In genomic region chr6:13813011-13813410, GRCh38 we compare ENCODE assay signal across 8 cellular contexts. TPM values are rescaled to one million over a fixed set of nuclear protein-coding genes. Genes with fewer than 3 reads are reported as not detected.
DNase-seq lines count a peak whose midpoint lies in the region; ATAC-seq and TF ChIP-seq lines count a peak whose summit lies in the region.

No MANE protein-coding gene starts in this region.

- ATAC-seq in left lung = no peak
- no peak for ATAC-seq in upper lobe of right lung

- peaks cover 38% of the 10 kb centered on the region for H3K4me1 ChIP-seq in cardiac muscle cell (ENCODE audit: low read depth)
- peaks cover 17 to 41% of the 10 kb centered on the region in 2 donors for H3K4me1 ChIP-seq in left lung
- H3K4me1 ChIP-seq in upper lobe of right lung = peaks cover 39% of the 10 kb centered on the region

- H3K36me3 Mint-ChIP-seq in activated naive CD8-positive, alpha-beta T cell = no peaks in the 10 kb centered on the region

- no peaks in the 10 kb centered on the region for H3K9me3 Mint-ChIP-seq in activated naive CD8-positive, alpha-beta T cell (ENCODE audit: low read depth)

- peak overlapping the region; percentile 81 for H3K4me3 ChIP-seq in cardiac muscle cell
- peak overlapping the region; percentile 76 to 83 for H3K4me3 ChIP-seq in left lung
- peak overlapping the region; percentile 85 for H3K4me3 ChIP-seq in upper lobe of right lung

- no peaks in the 10 kb centered on the region for H3K27me3 ChIP-seq in cardiac muscle cell
- H3K27me3 ChIP-seq in left lung = no peaks in the 10 kb centered on the region
- H3K27me3 ChIP-seq in upper lobe of right lung = no peaks in the 10 kb centered on the region

- peak overlapping the region; percentile 71 for H3K27ac Mint-ChIP-seq in activated naive CD8-positive, alpha-beta T cell

- H3K36me3 ChIP-seq in cardiac muscle cell (no peaks in the 10 kb centered on the region), left lung (no peaks in the 10 kb centered on the region), upper lobe of right lung (no peaks in the 10 kb centered on the region)

- H3K27me3 Mint-ChIP-seq in activated naive CD8-positive, alpha-beta T cell = no peaks in the 10 kb centered on the region

- intact Hi-C loops in cardiac septum (cut with DNase I) (loop anchor here (5.0 kb wide), 1 partner anchor 101 kb away; the partner anchor contains the start of gene RANBP9), left lung (cut with DNase I) (no loop called here), upper lobe of right lung (cut with DNase I) (no loop called here)

- H3K9me3 ChIP-seq in cardiac muscle cell (ENCODE audit: low read depth) (no peaks in the 10 kb centered on the region), left lung (no peaks in the 10 kb centered on the region), upper lobe of right lung (no peaks in the 10 kb centered on the region)

- H3K4me3 Mint-ChIP-seq in activated naive CD8-positive, alpha-beta T cell = peak overlapping the region; percentile 92

- no peak for DNase-seq in cardiac muscle cell (ENCODE audit: low read depth in 1 of 2, low spot score in 1 of 2)
- DNase-seq in cardiac septum (ENCODE audit: low spot score) = no peak
- no peak for DNase-seq in left lung
- DNase-seq in upper lobe of right lung = no peak
- no peak for DNase-seq in NCI-H526 treated with DMSO at 0.1 percent for 48 hours (lab: John Stamatoyannopoulos, UW)
- DNase-seq in activated gamma-delta T cell treated with Interleukin-2 at 50 U/mL for 16 hours = no peak
- DNase-seq in GOT3 (lab: John Stamatoyannopoulos, UW) = no peak

- H3K4me1 Mint-ChIP-seq in activated naive CD8-positive, alpha-beta T cell (ENCODE audit: low read depth) = peaks cover 31% of the 10 kb centered on the region

- TF ChIP-seq CTCF in cardiac muscle cell (IDR thresholded peaks at IDR 0.05; ENCODE audit: low read depth, low read length) (no peak), left lung (IDR thresholded peaks at IDR 0.05) (no peak), upper lobe of right lung (IDR thresholded peaks at IDR 0.05) (no peak)

- H3K27ac ChIP-seq in cardiac muscle cell = peak overlapping the region; percentile 98
- peak overlapping the region; percentile 92 to 97 for H3K27ac ChIP-seq in left lung
- peak overlapping the region; percentile 92 for H3K27ac ChIP-seq in upper lobe of right lung

RNA-seq across cellular contexts. Expression of gene MCUR1, which starts 1.3 kb away (rescaled TPM):
- total RNA-seq in cardiac muscle cell (13.8 and 20.2 TPM in 2 replicates), cardiac septum (31.8 TPM), left lung (10 to 100 TPM; 25.3 to 31.3 TPM), upper lobe of right lung (35.0 TPM)
- 44.7 and 51.6 TPM in 2 replicates for polyA plus RNA-seq in cardiac muscle cell
